7 cellular contexts compared by ENCODE assay signal in the genomic region with DNA sequence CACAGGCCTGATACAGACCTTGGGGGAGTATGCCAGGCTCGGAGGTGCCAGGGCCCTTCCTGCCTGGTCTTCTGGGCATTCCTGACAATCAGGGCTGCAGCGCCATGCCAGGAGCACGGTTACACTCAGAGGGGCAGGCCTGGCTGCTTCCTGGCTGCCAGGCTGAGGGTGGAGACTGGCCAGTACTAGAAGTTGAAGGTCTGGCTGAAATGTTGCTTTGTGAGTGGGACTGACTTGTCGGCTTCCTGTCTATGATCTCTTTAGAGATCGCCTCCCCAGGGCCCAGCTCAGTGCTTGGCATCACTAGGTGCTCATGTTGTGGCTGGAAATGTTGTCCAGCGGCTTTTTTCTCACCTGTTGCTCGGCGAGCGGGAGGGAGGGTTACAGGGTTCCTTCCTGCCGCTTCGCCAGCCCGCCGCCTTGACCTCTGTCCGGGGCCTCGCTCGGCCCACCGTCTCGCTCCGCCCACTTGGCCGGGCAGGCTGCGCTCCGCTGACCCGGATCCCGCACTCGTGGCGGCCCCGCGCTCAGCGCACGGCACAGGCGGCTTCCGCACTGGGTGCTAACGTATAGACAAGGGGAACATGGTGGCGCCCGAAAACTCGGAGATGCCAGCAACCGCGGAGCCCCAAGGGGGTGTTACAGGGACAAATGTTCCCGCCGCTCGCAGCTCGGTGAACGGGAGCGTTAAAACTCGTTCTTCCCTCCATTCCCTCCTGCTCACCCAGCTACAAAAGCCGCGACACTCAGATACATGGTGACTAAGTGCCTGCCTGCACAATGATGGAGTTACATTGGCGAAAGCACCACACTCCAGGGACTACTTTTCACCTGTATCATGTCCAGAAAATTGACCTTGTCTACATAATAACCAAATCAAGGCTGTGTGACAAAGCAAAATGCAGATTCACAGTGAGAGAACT. TPM values are rescaled to one million over a fixed set of nuclear protein-coding genes. Genes with fewer than 3 reads are reported as not detected.
DNase-seq lines count a peak whose midpoint lies in the region; ATAC-seq and TF ChIP-seq lines count a peak whose summit lies in the region.

No MANE protein-coding gene starts in this region.

- H2BK120ac ChIP-seq in H9 (ENCODE audit: low read depth, low read length, poor library complexity, severe bottlenecking) = no peak overlapping the region

- peaks cover 32% of the 10 kb centered on the region for H3K27me3 Mint-ChIP-seq in H9 (ENCODE audit: low read depth)
- peaks cover 11% of the 10 kb centered on the region for H3K27me3 Mint-ChIP-seq in activated CD4-positive, alpha-beta memory T cell treated with anti-CD3 and anti-CD28 coated beads, Interleukin-2, amount 10 ng/mL, durations not matched to agents 7 days and 5 days

- no peaks in the 10 kb centered on the region for H4K20me1 ChIP-seq in H9 (ENCODE audit: control insufficient read depth, insufficient read depth, insufficient read length)

- no peaks in the 10 kb centered on the region for H3K27me3 ChIP-seq in H9 (ENCODE audit: insufficient read depth, low read length)
- no peaks in the 10 kb centered on the region for H3K27me3 ChIP-seq in heart left ventricle

- H3K27ac ChIP-seq in H9 (ENCODE audit: insufficient read length, low read depth, low read length) (no peak overlapping the region), heart left ventricle (peak overlapping the region in 6 of 12 donors; percentile 3 to 46 (median 26))

- peaks cover 7 to 11% of the 10 kb centered on the region in 2 experiments for H3K4me1 Mint-ChIP-seq in H9
- H3K4me1 Mint-ChIP-seq in activated CD4-positive, alpha-beta memory T cell treated with anti-CD3 and anti-CD28 coated beads, Interleukin-2, amount 10 ng/mL, durations not matched to agents 7 days and 5 days = peaks cover 6% of the 10 kb centered on the region

- no peak for TF ChIP-seq POLR2A in heart left ventricle (IDR thresholded peaks at IDR 0.05)

- ATAC-seq in GM18498 (IDR thresholded peaks at IDR 0.05; ENCODE audit: unreplicated experiment) (peak; percentile 66), heart left ventricle (peak; percentile 45 to 83 (median 74)), HG03520 (IDR thresholded peaks at IDR 0.05; ENCODE audit: unreplicated experiment) (no peak)

- H3K4me3 ChIP-seq in heart left ventricle = peak overlapping the region; percentile 35 to 66 (median 52)

- no peak overlapping the region for H2BK12ac ChIP-seq in H9 (ENCODE audit: insufficient read length, low read depth, low read length)

- no peak overlapping the region for H3K27ac Mint-ChIP-seq in H9
- H3K27ac Mint-ChIP-seq in activated CD4-positive, alpha-beta memory T cell treated with anti-CD3 and anti-CD28 coated beads, Interleukin-2, amount 10 ng/mL, durations not matched to agents 7 days and 5 days = no peak overlapping the region

- H3K23me2 ChIP-seq in H9 (ENCODE audit: insufficient read length, low read depth, low read length, poor library complexity, severe bottlenecking) = no peaks in the 10 kb centered on the region

- no peak overlapping the region for H2AFZ ChIP-seq in H9 (ENCODE audit: low read length)

- intact Hi-C loops in heart left ventricle (cut with DNase I) = no loop called here

- no peak overlapping the region for H3K56ac ChIP-seq in H9 (ENCODE audit: insufficient read length, low read depth, low read length)

- no peak overlapping the region for H2AK5ac ChIP-seq in H9 (ENCODE audit: insufficient read length, low read length)

- H3K4ac ChIP-seq in H9 (ENCODE audit: low read depth, low read length) = no peak overlapping the region

- POLR2A ChIA-PET in activated CD4-positive, alpha-beta memory T cell treated with anti-CD3 and anti-CD28 coated beads, Interleukin-2, amount 10 ng/mL, durations not matched to agents 7 days and 5 days (lab: Charles Lee) = no interaction called here

- peak overlapping the region in 1 of 2 experiments; percentile 52; a peak in 2 of 5 replicates for H3K4me3 Mint-ChIP-seq in H9
- peak overlapping the region; percentile 11 for H3K4me3 Mint-ChIP-seq in activated CD4-positive, alpha-beta memory T cell treated with anti-CD3 and anti-CD28 coated beads, Interleukin-2, amount 10 ng/mL, durations not matched to agents 7 days and 5 days

- no peaks in the 10 kb centered on the region for H3K79me1 ChIP-seq in H9 (ENCODE audit: insufficient read depth, low read depth, low read length, poor library complexity, severe bottlenecking)

- no peak overlapping the region for H3K9ac ChIP-seq in H9 (ENCODE audit: extremely low read depth, insufficient read length, low read length)

- no peak overlapping the region for H2BK5ac ChIP-seq in H9 (ENCODE audit: insufficient read length, low read length)

- peak; percentile 59 for DNase-seq in H9
- DNase-seq in activated CD4-positive, alpha-beta memory T cell treated with anti-CD3 and anti-CD28 coated beads, Interleukin-2, amount 10 ng/mL, durations not matched to agents 7 days and 5 days = no peak
- peak; percentile 38 to 80 (median 65) for DNase-seq in heart left ventricle
- peak; percentile 76 for DNase-seq in retina
- no peak for DNase-seq in activated gamma-delta T cell treated with Interleukin-2 at 50 U/mL for 16 hours

- H2BK15ac ChIP-seq in H9 (ENCODE audit: low read depth, low read length) = no peak overlapping the region

- H3K79me2 ChIP-seq in H9 (ENCODE audit: insufficient read depth, low read length) = no peaks in the 10 kb centered on the region

- no peak overlapping the region for H3T11ph ChIP-seq in H9 (ENCODE audit: low read length)

- peaks cover 0 to 36% (median 13%) of the 10 kb centered on the region in 9 donors for H3K36me3 ChIP-seq in heart left ventricle

- H3K9me3 ChIP-seq in H9 (ENCODE audit: control insufficient read depth, low read depth, low read length) = no peaks in the 10 kb centered on the region
- H3K9me3 ChIP-seq in heart left ventricle = no peaks in the 10 kb centered on the region

- no peak overlapping the region for H3K14ac ChIP-seq in H9 (ENCODE audit: insufficient read depth, low read length)

- H3K9me3 Mint-ChIP-seq in H9 = no peaks in the 10 kb centered on the region
- H3K9me3 Mint-ChIP-seq in activated CD4-positive, alpha-beta memory T cell treated with anti-CD3 and anti-CD28 coated beads, Interleukin-2, amount 10 ng/mL, durations not matched to agents 7 days and 5 days = no peaks in the 10 kb centered on the region

- no peak overlapping the region for H2BK20ac ChIP-seq in H9 (ENCODE audit: low read depth, low read length, poor library complexity, severe bottlenecking)

- WGBS in H9 (ENCODE audit: extremely low coverage, insufficient read length, low lambda C conversion rate) = no CpG with 5 or more reads among the region's 48 CpGs
- 5 to 8% (median 8%) methylated on average over 21 to 48 of the region's 48 CpGs for WGBS in heart left ventricle, 4 donors

- H3K36me3 Mint-ChIP-seq in H9 (ENCODE audit: insufficient read depth in 1 of 3, low read depth in 3 of 3) = peaks cover 2 to 11% (median 3%) of the 10 kb centered on the region in 3 experiments; a peak in 4 of 7 replicates
- H3K36me3 Mint-ChIP-seq in activated CD4-positive, alpha-beta memory T cell treated with anti-CD3 and anti-CD28 coated beads, Interleukin-2, amount 10 ng/mL, durations not matched to agents 7 days and 5 days (ENCODE audit: low read depth) = peaks cover 12% of the 10 kb centered on the region

- no peak for TF ChIP-seq CTCF in H9 (conservative IDR thresholded peaks at IDR 0.05)
- no peak for TF ChIP-seq CTCF in heart left ventricle (IDR thresholded peaks at IDR 0.05)

- no peak overlapping the region for H4K91ac ChIP-seq in H9 (ENCODE audit: insufficient read length, low read depth, low read length)

- H3K18ac ChIP-seq in H9 (ENCODE audit: insufficient read length, low read depth, low read length) = no peak overlapping the region

- H3K23ac ChIP-seq in H9 (ENCODE audit: insufficient read length, low read depth, low read length) = no peak overlapping the region

- no peaks in the 10 kb centered on the region for H3K4me1 ChIP-seq in H9 (ENCODE audit: insufficient read depth, low read length)
- peaks cover 0 to 15% (median 10%) of the 10 kb centered on the region in 12 donors for H3K4me1 ChIP-seq in heart left ventricle

- H3K4me2 ChIP-seq in H9 (ENCODE audit: insufficient read depth, insufficient read length, low read length) = peak overlapping the region; percentile 35

- no peak overlapping the region for H4K5ac ChIP-seq in H9 (ENCODE audit: insufficient read length, low read depth, low read length)

- H4K8ac ChIP-seq in H9 (replicated peaks; ENCODE audit: insufficient read length, low read depth, low read length) = no peak overlapping the region

- CTCF ChIA-PET in activated CD4-positive, alpha-beta memory T cell treated with anti-CD3 and anti-CD28 coated beads, Interleukin-2, amount 10 ng/mL, durations not matched to agents 7 days and 5 days (lab: Charles Lee) = interaction anchor here (0.6 to 1.4 kb wide), 4 partner anchors 25 to 1433 kb away, joined by 4 to 5 read pairs (median 4); no protein-coding TSS in a partner anchor

RNA-seq across cellular contexts. Expression of a gene that starts 32.7 kb away (rescaled TPM):
- 6.9 and 8.5 TPM in 2 replicates for total RNA-seq in H9 (2021)
- total RNA-seq in activated CD4-positive, alpha-beta memory T cell treated with anti-CD3 and anti-CD28 coated beads, Interleukin-2, amount 10 ng/mL, durations not matched to agents 7 days and 5 days = 1 to 10 TPM; 1.4 to 1.6 TPM
- 10 to 100 TPM in 1 of 9 donors, 1 to 10 TPM in 6, under 1 TPM in 2; 0.79 to 10.3 (median 1.5) TPM for total RNA-seq in heart left ventricle
- 1 to 10 TPM in 1 of 2 donors, under 1 TPM in 1; 0.30 to 1.4 TPM for polyA plus RNA-seq in heart left ventricle

Comparison
In these comparisons a context has a peak if more than half of its experiments do, and no peak if none do; other contexts are left out.
1. DNase-seq: peak in H9 (single experiment), heart left ventricle (5 of 5) and retina (single experiment); none in activated CD4-positive, alpha-beta memory T cell treated with anti-CD3 and anti-CD28 coated beads, Interleukin-2, amount 10 ng/mL, durations not matched to agents 7 days and 5 days (single experiment) and activated gamma-delta T cell treated with Interleukin-2 at 50 U/mL for 16 hours (single experiment).